ENCODE assay signal across 11 cellular contexts in genomic region chr4:139875456-139875855, GRCh38.
A peak's percentile ranks its signal among the peaks of the same experiment; 100 is the strongest.
DNase-seq lines count a peak whose midpoint lies in the region; ATAC-seq, FAIRE-seq and TF ChIP-seq lines count a peak whose summit lies in the region.
"Had no signal": no experiment of that assay in that cellular context is flagged by ENCODE, and none has a peak within 500 bp of the region (broad histone marks: within the 10 kb centered on the region; RNA-seq: fewer than 3 reads in every experiment).

No MANE protein-coding gene starts in this region.

- H3K79me2 ChIP-seq in H1 (ENCODE audit: control insufficient read depth in 1 of 2, insufficient read depth in 2 of 2, low read length in 2 of 2) = no peaks in the 10 kb centered on the region

- no peak overlapping the region for H4K5ac ChIP-seq in H1 (ENCODE audit: insufficient read length, low read depth, low read length)

- peak; percentile 91 for FAIRE-seq in H1 (lab: Jason Lieb, UNC)

- peaks cover 3 to 7% of the 10 kb centered on the region in 2 experiments; a peak in 3 of 4 replicates for H3K9me3 ChIP-seq in H1 (ENCODE audit: insufficient read depth in 2 of 2, low read depth in 1 of 2, low read length in 1 of 2)
- H3K9me3 ChIP-seq: neutrophil had no signal

- peak overlapping the region; percentile 90 for H2BK12ac ChIP-seq in H1 (ENCODE audit: low read depth, low read length)

- H3K27me3 ChIP-seq in H1 (replicated peaks in 1 of 4; ENCODE audit: control insufficient read depth in 3 of 4, extremely low read depth in 1 of 4, insufficient read depth in 3 of 4, low read length in 3 of 4) = no peaks in the 10 kb centered on the region; a peak in 2 of 7 replicates
- H3K27me3 ChIP-seq: neutrophil had no signal

- peak overlapping the region; percentile 20 to 35; a peak in 1 of 4 replicates for H3K4me2 ChIP-seq in H1 (ENCODE audit: insufficient read depth in 1 of 2, low read depth in 2 of 2, low read length in 2 of 2)

- H3K27ac ChIP-seq in H1 (ENCODE audit: low read depth, low read length) = no peak overlapping the region
- H3K27ac ChIP-seq: neutrophil had no signal

- no peak overlapping the region for H3K14ac ChIP-seq in H1 (ENCODE audit: insufficient read length)

- DNase-seq in NCI-H1092 treated with DMSO at 0.1 percent for 48 hours (lab: John Stamatoyannopoulos, UW) (peak; percentile 99), NCI-H2227 (lab: John Stamatoyannopoulos, UW; ENCODE audit: unreplicated experiment) (peak; percentile 75), H1 (ENCODE audit: low read depth in 1 of 2, low spot score in 2 of 2) (peak in 1 of 2 experiments; percentile 17), retina (peak; percentile 61), ACHN (no peak), cardiac septum (ENCODE audit: low spot score) (no peak)
- DNase-seq: IMR-90, left colon, T-cell had no signal

- POLR2A ChIA-PET in H1 (lab: Charles Lee; ENCODE audit: partially characterized antibody) = interaction anchor here (1.0 to 1.3 kb wide), 3 partner anchors 12 to 50 kb away, joined by 3 read pairs; no protein-coding TSS in a partner anchor

- CTCF ChIA-PET in H1 (lab: Charles Lee; ENCODE audit: partially characterized antibody) = interaction anchor here (1.2 to 1.6 kb wide), 3 partner anchors 9 to 15 kb away, joined by 3 to 5 read pairs (median 3); no protein-coding TSS in a partner anchor

- TF ChIP-seq RAD21 in H1 (IDR thresholded peaks at IDR 0.05 in 1 of 2, conservative IDR thresholded peaks at IDR 0.05 in 1 of 2; ENCODE audit: low read depth in 2 of 2, low read length in 2 of 2) = peak in 1 of 2 experiments; percentile 25; a peak in 2 of 4 replicates

- no peak overlapping the region for H2AFZ ChIP-seq in H1 (ENCODE audit: low read length)

- no peak overlapping the region for H3K9ac ChIP-seq in H1 (replicated peaks in 1 of 4; ENCODE audit: extremely low read depth in 1 of 4, low read depth in 3 of 4, low read length in 3 of 4)

- no peak overlapping the region for H3K23ac ChIP-seq in H1 (ENCODE audit: insufficient read length)

- H3K23me2 ChIP-seq in H1 (ENCODE audit: low read depth, low read length) = no peaks in the 10 kb centered on the region

- no peak overlapping the region for H4K8ac ChIP-seq in H1 (ENCODE audit: extremely low read depth, insufficient read depth, low read length)

- no peaks in the 10 kb centered on the region for H3K79me1 ChIP-seq in H1 (ENCODE audit: low read depth, low read length)

- no peak; a peak in 1 of 3 replicates for TF ChIP-seq EP300 in H1 (IDR thresholded peaks at IDR 0.05; ENCODE audit: borderline replicate concordance in 1 of 2, low read depth in 2 of 2, low read length in 2 of 2)

- ATAC-seq in HG03135 (IDR thresholded peaks at IDR 0.05; ENCODE audit: unreplicated experiment) = no peak
- ATAC-seq: left colon, T-cell had no signal

- no peak overlapping the region for H3K18ac ChIP-seq in H1 (ENCODE audit: extremely low read depth, low read length)

- intact Hi-C loops in cardiac septum (cut with DNase I) = loop anchor here (5.0 kb wide), 1 partner anchor 113 kb away; no protein-coding TSS in a partner anchor

- in situ Hi-C loops in ACHN (cut with HindIII; ENCODE audit: low pct_ligation_motif_present, low pct_unique_long_range_greater_than_20kb, low sequenced_read_pairs) = no loop called here

- H3K36me3 ChIP-seq in H1 (ENCODE audit: control insufficient read depth in 2 of 4, insufficient read depth in 4 of 4, low read length in 3 of 4) = no peaks in the 10 kb centered on the region
- H3K36me3 ChIP-seq: neutrophil had no signal

- WGBS in H1 (ENCODE audit: extremely low coverage in 1 of 2, insufficient coverage in 1 of 2, insufficient read length in 1 of 2, insufficient replicate concordance in 2 of 2, low coverage in 1 of 2, low lambda C conversion rate in 2 of 2, missing lambda C conversion rate in 1 of 2), 2 experiments = 32% methylated on average over 5 of the region's 5 CpGs; no CpG with 5 or more reads in 1 of the 2 experiments

- no peak overlapping the region for H3K4ac ChIP-seq in H1 (replicated peaks; ENCODE audit: insufficient read length, low read depth, low read length)

- H2BK120ac ChIP-seq in H1 (replicated peaks; ENCODE audit: low read depth, low read length) = no peak overlapping the region

- H2AK5ac ChIP-seq in H1 (ENCODE audit: low read depth, low read length) = no peak overlapping the region

- H4K20me1 ChIP-seq in H1 (replicated peaks in 1 of 2; ENCODE audit: control insufficient read depth in 1 of 2, insufficient read depth in 2 of 2, low read length in 2 of 2) = no peaks in the 10 kb centered on the region

- no peak overlapping the region for H3K56ac ChIP-seq in H1 (replicated peaks; ENCODE audit: insufficient read length, low read depth, low read length)

- H3K4me1 ChIP-seq in H1 (replicated peaks in 1 of 4; ENCODE audit: control insufficient read depth in 3 of 4, insufficient read depth in 4 of 4, low read length in 3 of 4) = peaks cover 0 to 12% (median 9%) of the 10 kb centered on the region in 4 experiments; a peak in 5 of 7 replicates

- no peak overlapping the region for H2BK15ac ChIP-seq in H1 (ENCODE audit: low read length)

- no peak overlapping the region for H4K91ac ChIP-seq in H1 (replicated peaks; ENCODE audit: insufficient read length, low read length)

- no peak for TF ChIP-seq CTCF in H1 (IDR thresholded peaks at IDR 0.05; ENCODE audit: control extremely low read depth in 1 of 3, insufficient read depth in 1 of 3, low read depth in 1 of 3, low read length in 3 of 3)

- no peak overlapping the region; the same call in 1 of the 2 replicates for H2BK5ac ChIP-seq in H1 (ENCODE audit: low read depth, low read length)

- no peak overlapping the region for H2BK20ac ChIP-seq in H1 (ENCODE audit: low read length)

- H3K4me3 ChIP-seq in H1 (ENCODE audit: extremely low read depth in 1 of 4, insufficient read depth in 2 of 4, low read depth in 3 of 4, low read length in 4 of 4) = no peak overlapping the region

- no peak for TF ChIP-seq POLR2A in H1 (IDR thresholded peaks at IDR 0.05; ENCODE audit: control extremely low read depth in 1 of 2, low read depth in 2 of 2, low read length in 2 of 2)

TF ChIP-seq in H1, 55 proteins besides CTCF, POLR2A, EP300 and RAD21:
- TF ChIP-seq RXRA (IDR thresholded peaks at IDR 0.05; ENCODE audit: insufficient read depth, low read depth, low read length) (no peak), NANOG (IDR thresholded peaks at IDR 0.05; ENCODE audit: insufficient read depth, low read depth, low read length, poor library complexity, severe bottlenecking) (peak; percentile 28), EZH2 (IDR thresholded peaks at IDR 0.05; ENCODE audit: low read depth, low read length, severe bottlenecking) (no peak), TCF12 (IDR thresholded peaks at IDR 0.05; ENCODE audit: low read depth, low read length) (0 out of 2 replicates have a peak, but pooled peaks have one; percentile 54)

Comparison
In these comparisons a context has a peak if more than half of its experiments do, and no peak if none do; other contexts are left out.
1. DNase-seq: peak in NCI-H1092 treated with DMSO at 0.1 percent for 48 hours (single experiment), NCI-H2227 (single experiment) and retina (single experiment); none in ACHN (single experiment) and cardiac septum (single experiment).